8 cellular contexts compared by ENCODE assay signal in genomic region chr9:94870793-94871558, GRCh38.
DNase-seq lines count a peak whose midpoint lies in the region; ATAC-seq and TF ChIP-seq lines count a peak whose summit lies in the region.

No MANE protein-coding gene starts in this region.

- H3K9ac ChIP-seq in KMS-11 (no peak overlapping the region), mesendoderm (ENCODE audit: low read length) (no peak overlapping the region)

- no peaks in the 10 kb centered on the region for H3K9me3 Mint-ChIP-seq in activated naive CD8-positive, alpha-beta T cell (ENCODE audit: low read depth)

- peaks cover 43% of the 10 kb centered on the region for H3K4me1 Mint-ChIP-seq in activated naive CD8-positive, alpha-beta T cell (ENCODE audit: low read depth)

- no peak overlapping the region for H3K56ac ChIP-seq in mesendoderm (ENCODE audit: low read length)

- no CpG with 5 or more reads among the region's 8 CpGs for WGBS in mesendoderm (ENCODE audit: extremely low coverage, insufficient coverage, low lambda C conversion rate)

- no peak for TF ChIP-seq CTCF in AG10803 (conservative IDR thresholded peaks at IDR 0.05; ENCODE audit: low read length)
- no peak for TF ChIP-seq CTCF in KMS-11 (conservative IDR thresholded peaks at IDR 0.05; ENCODE audit: low read depth, low read length)

- H3K27me3 Mint-ChIP-seq in activated naive CD8-positive, alpha-beta T cell: no peaks in the 10 kb centered on the region

- H2AFZ ChIP-seq in KMS-11 (ENCODE audit: low read depth): no peak overlapping the region

- H2BK5ac ChIP-seq in mesendoderm (ENCODE audit: low read length): no peak overlapping the region

- H3K27me3 ChIP-seq in KMS-11 (ENCODE audit: insufficient read depth, low read depth): no peaks in the 10 kb centered on the region
- no peaks in the 10 kb centered on the region for H3K27me3 ChIP-seq in mesendoderm (ENCODE audit: insufficient read depth, low read length, poor library complexity)

- H3K36me3 Mint-ChIP-seq in activated naive CD8-positive, alpha-beta T cell: peaks cover 8% of the 10 kb centered on the region

- no peak overlapping the region for H4K8ac ChIP-seq in mesendoderm (ENCODE audit: low read depth, low read length)

- H3K18ac ChIP-seq in mesendoderm (ENCODE audit: low read length): no peak overlapping the region

- no peaks in the 10 kb centered on the region for H3K79me2 ChIP-seq in KMS-11 (ENCODE audit: insufficient read depth, low read depth)
- H3K79me2 ChIP-seq in mesendoderm (ENCODE audit: control insufficient read depth, insufficient read depth, low read length): no peaks in the 10 kb centered on the region

- peak overlapping the region; percentile 58 for H3K4me3 Mint-ChIP-seq in activated naive CD8-positive, alpha-beta T cell

- DNase-seq in AG10803 (ENCODE audit: low read depth) (peak; percentile 76), mesendoderm (peak; percentile 58), mesenteric fat pad (ENCODE audit: low spot score) (no peak)
- DNase-seq in activated CD8-positive, alpha-beta memory T cell treated with anti-CD3 and anti-CD28 coated beads for 24 hours: no peak

- ATAC-seq in GM18511 (IDR thresholded peaks at IDR 0.05; ENCODE audit: unreplicated experiment): no peak
- ATAC-seq in GM18861 (IDR thresholded peaks at IDR 0.05; ENCODE audit: unreplicated experiment): no peak

- no peak overlapping the region for H2BK15ac ChIP-seq in mesendoderm (replicated peaks; ENCODE audit: low read depth)

- H3K27ac ChIP-seq in KMS-11 (no peak overlapping the region), mesendoderm (ENCODE audit: low read depth, low read length) (no peak overlapping the region)

- peaks cover 44% of the 10 kb centered on the region for H3K4me1 ChIP-seq in KMS-11 (ENCODE audit: low read depth, poor library complexity, severe bottlenecking)
- peaks cover under 1% of the 10 kb centered on the region for H3K4me1 ChIP-seq in mesendoderm (ENCODE audit: control insufficient read depth, low read depth, low read length)

- H4K5ac ChIP-seq in mesendoderm (ENCODE audit: low read length): no peak overlapping the region

- H3K27ac Mint-ChIP-seq in activated naive CD8-positive, alpha-beta T cell: peak overlapping the region; percentile 90

- no peaks in the 10 kb centered on the region for H4K20me1 ChIP-seq in KMS-11 (ENCODE audit: insufficient read depth)

- H3K4ac ChIP-seq in mesendoderm (ENCODE audit: low read depth, low read length): no peak overlapping the region

- H3K4me2 ChIP-seq in KMS-11: peak overlapping the region; percentile 2
- H3K4me2 ChIP-seq in mesendoderm (ENCODE audit: low read length): no peak overlapping the region

- no peak overlapping the region for H3K23ac ChIP-seq in mesendoderm (ENCODE audit: low read length)

- H2BK120ac ChIP-seq in mesendoderm (ENCODE audit: low read depth, low read length): no peak overlapping the region

- H3K4me3 ChIP-seq in AG10803 (ENCODE audit: low read length) (no peak overlapping the region), KMS-11 (IDR thresholded peaks at IDR 0.05; ENCODE audit: insufficient read depth, low read depth, low read length) (no peak overlapping the region), mesendoderm (ENCODE audit: low read length) (no peak overlapping the region)

- H2AK5ac ChIP-seq in mesendoderm (ENCODE audit: low read length): no peak overlapping the region

- H3K79me1 ChIP-seq in mesendoderm (ENCODE audit: low read length): no peaks in the 10 kb centered on the region

- H3K36me3 ChIP-seq in KMS-11 (ENCODE audit: insufficient read depth): no peaks in the 10 kb centered on the region
- H3K36me3 ChIP-seq in mesendoderm (ENCODE audit: control insufficient read depth, insufficient read depth, low read length): no peaks in the 10 kb centered on the region

Comparison
In these comparisons a context has a peak if more than half of its experiments do, and no peak if none do; other contexts are left out.
1. DNase-seq: peak in AG10803 (single experiment) and mesendoderm (single experiment); none in mesenteric fat pad (single experiment) and activated CD8-positive, alpha-beta memory T cell treated with anti-CD3 and anti-CD28 coated beads for 24 hours (single experiment).